In the genomic region with DNA sequence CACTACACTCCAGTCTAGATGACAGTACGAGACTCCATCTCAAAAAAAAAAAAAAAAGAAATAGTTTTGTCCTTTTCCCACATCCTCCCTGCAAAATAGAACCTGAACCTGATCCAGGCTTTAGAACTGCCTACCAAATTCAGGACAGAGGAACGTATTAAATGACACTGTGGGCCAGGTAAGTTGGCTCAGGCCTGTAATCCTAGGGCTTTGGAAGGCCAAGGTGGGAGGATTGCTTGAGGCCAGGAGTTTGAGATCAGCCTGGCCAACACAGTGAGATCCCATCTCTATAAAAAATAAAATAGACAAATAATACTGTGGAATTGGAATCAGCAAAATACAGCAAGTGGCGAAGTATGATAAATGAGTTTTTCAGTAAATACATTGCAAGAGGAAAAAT, we compare ENCODE assay signal across 4 cellular contexts.
TF ChIP-seq lines count a peak whose summit lies in the region.

No MANE protein-coding gene starts in this region.

TF ChIP-seq in HepG2, 621 proteins besides CTCF, POLR2A, EP300 and RAD21:
- no peak for TF ChIP-seq PRMT3 (CRISPR knock-in tag; IDR thresholded peaks at IDR 0.05; ENCODE audit: borderline replicate concordance, low read depth)
- no peak for TF ChIP-seq ZNF326 (CRISPR knock-in tag; IDR thresholded peaks at IDR 0.05; ENCODE audit: borderline replicate concordance)
- peak; percentile 38; the same call in 1 of the 2 replicates for TF ChIP-seq ZNF121 (CRISPR knock-in tag; IDR thresholded peaks at IDR 0.05)

TF ChIP-seq in HEK293, 187 proteins besides CTCF, POLR2A, EP300 and RAD21:
- peak; percentile 68; the same call in 1 of the 2 replicates for TF ChIP-seq ZNF121 (tag by site-specific recombination; IDR thresholded peaks at IDR 0.05)
- TF ChIP-seq ZNF132 (tag by site-specific recombination; IDR thresholded peaks at IDR 0.05; ENCODE audit: borderline replicate concordance): no peak

TF ChIP-seq in WTC11, 78 proteins besides CTCF, POLR2A, EP300 and RAD21:
- TF ChIP-seq, protein P1, sequence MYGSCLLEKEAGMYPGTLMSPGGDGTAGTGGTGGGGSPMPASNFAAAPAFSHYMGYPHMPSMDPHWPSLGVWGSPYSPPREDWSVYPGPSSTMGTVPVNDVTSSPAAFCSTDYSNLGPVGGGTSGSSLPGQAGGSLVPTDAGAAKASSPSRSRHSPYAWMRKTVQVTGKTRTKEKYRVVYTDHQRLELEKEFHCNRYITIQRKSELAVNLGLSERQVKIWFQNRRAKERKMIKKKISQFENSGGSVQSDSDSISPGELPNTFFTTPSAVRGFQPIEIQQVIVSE (CRISPR knock-in tag; IDR thresholded peaks at IDR 0.05; ENCODE audit: borderline replicate concordance): no peak
- 0 out of 2 replicates have a peak, but pooled peaks have one; percentile 37 for TF ChIP-seq ZNF121 (CRISPR knock-in tag; IDR thresholded peaks at IDR 0.05)

TF ChIP-seq in K562, 482 proteins besides CTCF, POLR2A, EP300 and RAD21:
- TF ChIP-seq ZNF121 (CRISPR knock-in tag; conservative IDR thresholded peaks at IDR 0.05) (peak; percentile 68), TOE1 (IDR thresholded peaks at IDR 0.05; ENCODE audit: borderline replicate concordance) (no peak), TOE1 (CRISPR knock-in tag; IDR thresholded peaks at IDR 0.05; ENCODE audit: borderline replicate concordance, low read depth) (no peak)
TF ChIP-seq in K562: peak in this region for 1.
